ENCODE assay signal across 22 cellular contexts in the genomic region with DNA sequence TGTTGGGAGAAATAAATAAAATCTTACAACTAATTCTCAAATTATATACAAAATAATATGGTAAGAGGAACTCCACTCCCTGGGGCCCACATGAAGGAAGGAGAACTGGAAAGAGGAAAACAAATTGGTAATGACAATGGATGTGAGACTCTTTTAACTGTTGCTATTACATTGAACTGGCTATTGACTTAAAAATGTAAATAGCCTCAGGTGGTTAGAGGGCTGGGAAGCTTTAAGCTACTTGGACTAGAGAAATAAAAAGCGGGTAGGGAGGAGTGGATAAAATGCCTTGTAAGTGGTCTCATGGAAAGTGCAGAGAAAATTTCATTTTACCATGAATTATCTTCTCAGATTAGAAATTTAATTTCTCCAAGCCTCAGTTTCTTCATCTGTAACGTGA.
DNase-seq lines count a peak whose midpoint lies in the region; ATAC-seq and TF ChIP-seq lines count a peak whose summit lies in the region.
"Had no signal": no experiment of that assay in that cellular context is flagged by ENCODE, and none has a peak within 500 bp of the region (broad histone marks: within the 10 kb centered on the region; RNA-seq: fewer than 3 reads in every experiment).

No MANE protein-coding gene starts in this region.

- ATAC-seq in WTC11: peak; percentile 24; the same call in 1 of the 2 replicates
- no peak for ATAC-seq in GM18505 (IDR thresholded peaks at IDR 0.05; ENCODE audit: unreplicated experiment)
- ATAC-seq: A549, GM12878, HCT116 had no signal

- DNase-seq in NCI-H2081 (lab: John Stamatoyannopoulos, UW) (peak; percentile 3 to 22), NCI-H2081 treated with DMSO at 0.1 percent for 48 hours (lab: John Stamatoyannopoulos, UW) (no peak), NCI-H69 (lab: John Stamatoyannopoulos, UW) (peak; percentile 64), WTC11 (ENCODE audit: low spot score) (no peak), mesendoderm (peak; percentile 54), DMS 273 (lab: John Stamatoyannopoulos, UW; ENCODE audit: unreplicated experiment) (no peak), dorsolateral prefrontal cortex (no peak)
- DNase-seq: AML-193; Caco-2; CD4-positive, alpha-beta T cell; DMS153; DMS79; GM23248; H7; HFFc6 had no signal

- peaks cover 3% of the 10 kb centered on the region; the same call in 1 of the 2 replicates for H3K4me1 Mint-ChIP-seq in WTC11

- no peaks in the 10 kb centered on the region for H3K36me3 Mint-ChIP-seq in WTC11

- H2BK5ac ChIP-seq in mesendoderm (ENCODE audit: low read length): no peak overlapping the region

- H3K9me3 Mint-ChIP-seq in WTC11: peaks cover 6% of the 10 kb centered on the region
- H3K9me3 Mint-ChIP-seq: CD4-positive, alpha-beta T cell had no signal

- no peaks in the 10 kb centered on the region for H3K27me3 ChIP-seq in mesendoderm (ENCODE audit: insufficient read depth, low read length, poor library complexity)
- H3K27me3 ChIP-seq in dorsolateral prefrontal cortex: no peaks in the 10 kb centered on the region

- no peak overlapping the region for H3K56ac ChIP-seq in mesendoderm (ENCODE audit: low read length)

- no peak for TF ChIP-seq POLR2A in GM18505 (IDR thresholded peaks at IDR 0.05; ENCODE audit: borderline replicate concordance, extremely low read depth, insufficient read depth, insufficient read length)

- no peak overlapping the region for H3K9ac ChIP-seq in mesendoderm (ENCODE audit: low read length)
- H3K9ac ChIP-seq: GM23248 had no signal

- H3K27ac ChIP-seq in mesendoderm (ENCODE audit: low read depth, low read length) (no peak overlapping the region), dorsolateral prefrontal cortex (no peak overlapping the region)
- H3K27ac ChIP-seq: 22Rv1, A549, C4-2B, GM23248, HL-60 had no signal

- H3K4me3 ChIP-seq in mesendoderm (ENCODE audit: low read length) (no peak overlapping the region), dorsolateral prefrontal cortex (no peak overlapping the region)
- H3K4me3 ChIP-seq: A549, GM12878, GM23248 had no signal

- H3K27ac Mint-ChIP-seq in WTC11: no peak overlapping the region
- H3K27ac Mint-ChIP-seq: CD4-positive, alpha-beta T cell; HFFc6 had no signal

- H4K8ac ChIP-seq in mesendoderm (ENCODE audit: low read depth, low read length): no peak overlapping the region

- no peak overlapping the region for H3K23ac ChIP-seq in mesendoderm (ENCODE audit: low read length)

- no peak overlapping the region for H3K4me3 Mint-ChIP-seq in WTC11
- H3K4me3 Mint-ChIP-seq: CD4-positive, alpha-beta T cell; HFFc6 had no signal

- POLR2A ChIA-PET in WTC11 (lab: Charles Lee): no interaction called here

- TF ChIP-seq CTCF in WTC11 (IDR thresholded peaks at IDR 0.05) (no peak), dorsolateral prefrontal cortex (IDR thresholded peaks at IDR 0.05 in 54 of 56, conservative IDR thresholded peaks at IDR 0.05 in 2 of 56; ENCODE audit: low read depth in 1 of 56, partially characterized antibody in 56 of 56) (no peak)

- no peak overlapping the region for H2BK15ac ChIP-seq in mesendoderm (replicated peaks; ENCODE audit: low read depth)

- no peaks in the 10 kb centered on the region for H3K4me1 ChIP-seq in mesendoderm (ENCODE audit: control insufficient read depth, low read depth, low read length)
- H3K4me1 ChIP-seq: A549, Caco-2 had no signal

- no peak overlapping the region for H2BK120ac ChIP-seq in mesendoderm (ENCODE audit: low read depth, low read length)

- H3K4me2 ChIP-seq in mesendoderm (ENCODE audit: low read length): no peak overlapping the region
- H3K4me2 ChIP-seq: A549 had no signal

- CTCF ChIA-PET in WTC11 (lab: Charles Lee): no interaction called here

- no peak overlapping the region for H2AK5ac ChIP-seq in mesendoderm (ENCODE audit: low read length)

- no peak overlapping the region for H3K4ac ChIP-seq in mesendoderm (ENCODE audit: low read depth, low read length)

- H3K18ac ChIP-seq in mesendoderm (ENCODE audit: low read length): no peak overlapping the region

- peaks cover 78% of the 10 kb centered on the region for H3K27me3 Mint-ChIP-seq in WTC11 (ENCODE audit: low read depth)
- H3K27me3 Mint-ChIP-seq: CD4-positive, alpha-beta T cell had no signal

- H3K79me1 ChIP-seq in mesendoderm (ENCODE audit: low read length): no peaks in the 10 kb centered on the region

- intact Hi-C loops in dorsolateral prefrontal cortex (cut with DNase I): no loop called here

- no peaks in the 10 kb centered on the region for H3K36me3 ChIP-seq in mesendoderm (ENCODE audit: control insufficient read depth, insufficient read depth, low read length)

- H4K5ac ChIP-seq in mesendoderm (ENCODE audit: low read length): no peak overlapping the region

- no peaks in the 10 kb centered on the region for H3K79me2 ChIP-seq in mesendoderm (ENCODE audit: control insufficient read depth, insufficient read depth, low read length)

- WGBS in mesendoderm (ENCODE audit: extremely low coverage, insufficient coverage, low lambda C conversion rate): no CpG with 5 or more reads among the region's 2 CpGs

TF ChIP-seq in WTC11, 78 proteins besides CTCF, POLR2A, EP300 and RAD21 (continues in another document):
- TF ChIP-seq SMAD4 (CRISPR knock-in tag; IDR thresholded peaks at IDR 0.05): no peak
- TF ChIP-seq SOX15 (CRISPR knock-in tag; IDR thresholded peaks at IDR 0.05): no peak
- TF ChIP-seq, protein P1, sequence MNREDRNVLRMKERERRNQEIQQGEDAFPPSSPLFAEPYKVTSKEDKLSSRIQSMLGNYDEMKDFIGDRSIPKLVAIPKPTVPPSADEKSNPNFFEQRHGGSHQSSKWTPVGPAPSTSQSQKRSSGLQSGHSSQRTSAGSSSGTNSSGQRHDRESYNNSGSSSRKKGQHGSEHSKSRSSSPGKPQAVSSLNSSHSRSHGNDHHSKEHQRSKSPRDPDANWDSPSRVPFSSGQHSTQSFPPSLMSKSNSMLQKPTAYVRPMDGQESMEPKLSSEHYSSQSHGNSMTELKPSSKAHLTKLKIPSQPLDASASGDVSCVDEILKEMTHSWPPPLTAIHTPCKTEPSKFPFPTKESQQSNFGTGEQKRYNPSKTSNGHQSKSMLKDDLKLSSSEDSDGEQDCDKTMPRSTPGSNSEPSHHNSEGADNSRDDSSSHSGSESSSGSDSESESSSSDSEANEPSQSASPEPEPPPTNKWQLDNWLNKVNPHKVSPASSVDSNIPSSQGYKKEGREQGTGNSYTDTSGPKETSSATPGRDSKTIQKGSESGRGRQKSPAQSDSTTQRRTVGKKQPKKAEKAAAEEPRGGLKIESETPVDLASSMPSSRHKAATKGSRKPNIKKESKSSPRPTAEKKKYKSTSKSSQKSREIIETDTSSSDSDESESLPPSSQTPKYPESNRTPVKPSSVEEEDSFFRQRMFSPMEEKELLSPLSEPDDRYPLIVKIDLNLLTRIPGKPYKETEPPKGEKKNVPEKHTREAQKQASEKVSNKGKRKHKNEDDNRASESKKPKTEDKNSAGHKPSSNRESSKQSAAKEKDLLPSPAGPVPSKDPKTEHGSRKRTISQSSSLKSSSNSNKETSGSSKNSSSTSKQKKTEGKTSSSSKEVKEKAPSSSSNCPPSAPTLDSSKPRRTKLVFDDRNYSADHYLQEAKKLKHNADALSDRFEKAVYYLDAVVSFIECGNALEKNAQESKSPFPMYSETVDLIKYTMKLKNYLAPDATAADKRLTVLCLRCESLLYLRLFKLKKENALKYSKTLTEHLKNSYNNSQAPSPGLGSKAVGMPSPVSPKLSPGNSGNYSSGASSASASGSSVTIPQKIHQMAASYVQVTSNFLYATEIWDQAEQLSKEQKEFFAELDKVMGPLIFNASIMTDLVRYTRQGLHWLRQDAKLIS (CRISPR knock-in tag; IDR thresholded peaks at IDR 0.05; ENCODE audit: borderline replicate concordance): no peak
- TF ChIP-seq RELA (CRISPR knock-in tag; IDR thresholded peaks at IDR 0.05; ENCODE audit: borderline replicate concordance): no peak
- TF ChIP-seq NFATC4 (CRISPR knock-in tag; IDR thresholded peaks at IDR 0.05): no peak
- TF ChIP-seq TEAD4 (CRISPR knock-in tag; IDR thresholded peaks at IDR 0.05): no peak
- TF ChIP-seq, protein P2, sequence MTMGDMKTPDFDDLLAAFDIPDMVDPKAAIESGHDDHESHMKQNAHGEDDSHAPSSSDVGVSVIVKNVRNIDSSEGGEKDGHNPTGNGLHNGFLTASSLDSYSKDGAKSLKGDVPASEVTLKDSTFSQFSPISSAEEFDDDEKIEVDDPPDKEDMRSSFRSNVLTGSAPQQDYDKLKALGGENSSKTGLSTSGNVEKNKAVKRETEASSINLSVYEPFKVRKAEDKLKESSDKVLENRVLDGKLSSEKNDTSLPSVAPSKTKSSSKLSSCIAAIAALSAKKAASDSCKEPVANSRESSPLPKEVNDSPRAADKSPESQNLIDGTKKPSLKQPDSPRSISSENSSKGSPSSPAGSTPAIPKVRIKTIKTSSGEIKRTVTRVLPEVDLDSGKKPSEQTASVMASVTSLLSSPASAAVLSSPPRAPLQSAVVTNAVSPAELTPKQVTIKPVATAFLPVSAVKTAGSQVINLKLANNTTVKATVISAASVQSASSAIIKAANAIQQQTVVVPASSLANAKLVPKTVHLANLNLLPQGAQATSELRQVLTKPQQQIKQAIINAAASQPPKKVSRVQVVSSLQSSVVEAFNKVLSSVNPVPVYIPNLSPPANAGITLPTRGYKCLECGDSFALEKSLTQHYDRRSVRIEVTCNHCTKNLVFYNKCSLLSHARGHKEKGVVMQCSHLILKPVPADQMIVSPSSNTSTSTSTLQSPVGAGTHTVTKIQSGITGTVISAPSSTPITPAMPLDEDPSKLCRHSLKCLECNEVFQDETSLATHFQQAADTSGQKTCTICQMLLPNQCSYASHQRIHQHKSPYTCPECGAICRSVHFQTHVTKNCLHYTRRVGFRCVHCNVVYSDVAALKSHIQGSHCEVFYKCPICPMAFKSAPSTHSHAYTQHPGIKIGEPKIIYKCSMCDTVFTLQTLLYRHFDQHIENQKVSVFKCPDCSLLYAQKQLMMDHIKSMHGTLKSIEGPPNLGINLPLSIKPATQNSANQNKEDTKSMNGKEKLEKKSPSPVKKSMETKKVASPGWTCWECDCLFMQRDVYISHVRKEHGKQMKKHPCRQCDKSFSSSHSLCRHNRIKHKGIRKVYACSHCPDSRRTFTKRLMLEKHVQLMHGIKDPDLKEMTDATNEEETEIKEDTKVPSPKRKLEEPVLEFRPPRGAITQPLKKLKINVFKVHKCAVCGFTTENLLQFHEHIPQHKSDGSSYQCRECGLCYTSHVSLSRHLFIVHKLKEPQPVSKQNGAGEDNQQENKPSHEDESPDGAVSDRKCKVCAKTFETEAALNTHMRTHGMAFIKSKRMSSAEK (CRISPR knock-in tag; IDR thresholded peaks at IDR 0.05; ENCODE audit: borderline replicate concordance): no peak

Comparison
In these comparisons a context has a peak if more than half of its experiments do, and no peak if none do; other contexts are left out.
1. DNase-seq: peak in NCI-H2081 (2 of 2), NCI-H69 (single experiment) and mesendoderm (single experiment); none in NCI-H2081 treated with DMSO at 0.1 percent for 48 hours (single experiment), WTC11 (single experiment), DMS 273 (single experiment) and dorsolateral prefrontal cortex (0 of 10).